26 cellular contexts compared by ENCODE assay signal in the genomic region with DNA sequence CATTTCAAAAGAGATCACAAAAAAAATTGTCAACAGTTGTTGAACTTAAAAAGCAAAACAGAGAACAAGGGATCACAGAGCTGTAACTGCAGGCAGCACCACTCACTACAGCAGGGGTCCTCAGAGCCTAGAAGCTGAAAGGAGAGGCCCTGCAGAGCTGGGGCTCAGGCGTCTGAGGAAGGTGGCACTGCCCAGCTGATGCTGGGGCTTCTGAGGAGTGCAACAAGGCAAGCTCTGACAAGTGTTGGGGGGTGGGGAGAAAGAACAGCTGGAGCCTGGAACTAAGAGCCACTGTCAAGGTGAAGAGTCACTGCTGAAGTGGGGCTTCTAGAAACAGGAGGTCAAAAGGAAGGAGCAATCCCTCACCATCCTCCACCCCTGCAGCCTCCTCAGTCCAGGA. TPM values are rescaled to one million over a fixed set of nuclear protein-coding genes. Genes with fewer than 3 reads are reported as not detected.
DNase-seq lines count a peak whose midpoint lies in the region; ATAC-seq and TF ChIP-seq lines count a peak whose summit lies in the region.
"Had no signal": no experiment of that assay in that cellular context is flagged by ENCODE, and none has a peak within 500 bp of the region (broad histone marks: within the 10 kb centered on the region; RNA-seq: fewer than 3 reads in every experiment).

No MANE protein-coding gene starts in this region.

- no peak overlapping the region for H2BK120ac ChIP-seq in H9 (ENCODE audit: low read depth, low read length, poor library complexity, severe bottlenecking)

- no peaks in the 10 kb centered on the region; the same call in 1 of the 2 replicates for H3K27me3 Mint-ChIP-seq in H9 (ENCODE audit: low read depth)
- H3K27me3 Mint-ChIP-seq: activated naive CD4-positive, alpha-beta T cell treated with anti-CD3 and anti-CD28 coated beads, Interleukin-2, amount 10 ng/mL, durations not matched to agents 7 days and 5 days had no signal

- peak; percentile 40 for DNase-seq in H9
- peak; percentile 4 for DNase-seq in left kidney (ENCODE audit: low read depth, low spot score)
- DNase-seq in left ventricle myocardium superior, result no peak
- no peak for DNase-seq in mesenteric fat pad (ENCODE audit: low spot score)
- no peak for DNase-seq in NCI-H748 treated with DMSO at 0.1 percent for 48 hours (lab: John Stamatoyannopoulos, UW)
- DNase-seq: activated naive CD4-positive, alpha-beta T cell treated with anti-CD3 and anti-CD28 coated beads, Interleukin-2, amount 10 ng/mL, durations not matched to agents 7 days and 5 days; activated T-cell treated with anti-CD3 and anti-CD28 coated beads, Interleukin-2, amount 50 U/mL, for 48 hours; cerebellar nuclear complex; effector CD4-positive, alpha-beta T cell; GF-D8; Karpas-422; NCI-H1105; NCI-H2171 treated with DMSO at 0.1 percent for 48 hours; nephron progenitor cell; stimulated activated CD4-positive, alpha-beta T cell treated with anti-CD3 and anti-CD28 coated beads, Interleukin-2, amount 100 ng/mL, for 24 hours; stimulated activated naive CD4-positive, alpha-beta T cell; trophoblast cell had no signal

- no peak overlapping the region for H3T11ph ChIP-seq in H9 (ENCODE audit: low read length)

- ATAC-seq in left ventricle myocardium superior (no peak), GM21529 (IDR thresholded peaks at IDR 0.05; ENCODE audit: unreplicated experiment) (no peak)
- ATAC-seq: left lobe of liver, Panc1 had no signal

- H3K9me3 Mint-ChIP-seq in H9, result peaks cover 8 to 9% of the 10 kb centered on the region in 2 experiments
- H3K9me3 Mint-ChIP-seq: activated naive CD4-positive, alpha-beta T cell treated with anti-CD3 and anti-CD28 coated beads, Interleukin-2, amount 10 ng/mL, durations not matched to agents 7 days and 5 days; T-helper 2 cell treated with Interferon-gamma antibody and Interleukin-4, amounts not matched to agents 5 μg/mL and 100 μg/mL, for 36 hours had no signal

- H3K9me3 ChIP-seq in BLaER1 (no peaks in the 10 kb centered on the region), H9 (ENCODE audit: control insufficient read depth, low read depth, low read length) (no peaks in the 10 kb centered on the region)
- H3K9me3 ChIP-seq: esophagus muscularis mucosa, prostate gland had no signal

- H3K23ac ChIP-seq in H9 (ENCODE audit: insufficient read length, low read depth, low read length), result no peak overlapping the region

- peak overlapping the region; percentile 15; the same call in 1 of the 2 replicates for H3K4me2 ChIP-seq in BLaER1
- H3K4me2 ChIP-seq in H9 (ENCODE audit: insufficient read depth, insufficient read length, low read length), result no peak overlapping the region

- H2BK15ac ChIP-seq in H9 (ENCODE audit: low read depth, low read length), result no peak overlapping the region

- no peaks in the 10 kb centered on the region for H3K36me3 ChIP-seq in BLaER1
- H3K36me3 ChIP-seq: esophagus muscularis mucosa, prostate gland had no signal

- no peak overlapping the region for H2AFZ ChIP-seq in H9 (ENCODE audit: low read length)

- no peak overlapping the region for H4K5ac ChIP-seq in H9 (ENCODE audit: insufficient read length, low read depth, low read length)

- H3K27ac Mint-ChIP-seq in H9, result peak overlapping the region in 1 of 3 experiments; percentile 84; a peak in 3 of 7 replicates
- H3K27ac Mint-ChIP-seq: activated naive CD4-positive, alpha-beta T cell treated with anti-CD3 and anti-CD28 coated beads, Interleukin-2, amount 10 ng/mL, durations not matched to agents 7 days and 5 days; nephron progenitor cell; T-helper 2 cell treated with Interferon-gamma antibody and Interleukin-4, amounts not matched to agents 5 μg/mL and 100 μg/mL, for 36 hours had no signal

- TF ChIP-seq CTCF in H9 (conservative IDR thresholded peaks at IDR 0.05), result no peak

- H3K27me3 ChIP-seq in BLaER1, result no peaks in the 10 kb centered on the region
- no peaks in the 10 kb centered on the region for H3K27me3 ChIP-seq in H9 (ENCODE audit: insufficient read depth, low read length)
- H3K27me3 ChIP-seq: esophagus muscularis mucosa had no signal

- H3K9ac ChIP-seq in BLaER1, result no peak overlapping the region
- H3K9ac ChIP-seq in H9 (ENCODE audit: extremely low read depth, insufficient read length, low read length), result no peak overlapping the region

- H2BK5ac ChIP-seq in H9 (ENCODE audit: insufficient read length, low read length), result no peak overlapping the region

- no peak overlapping the region for H3K4me3 Mint-ChIP-seq in H9
- H3K4me3 Mint-ChIP-seq: activated naive CD4-positive, alpha-beta T cell treated with anti-CD3 and anti-CD28 coated beads, Interleukin-2, amount 10 ng/mL, durations not matched to agents 7 days and 5 days; nephron progenitor cell; T-helper 2 cell treated with Interferon-gamma antibody and Interleukin-4, amounts not matched to agents 5 μg/mL and 100 μg/mL, for 36 hours had no signal

- H4K20me1 ChIP-seq in BLaER1 (no peaks in the 10 kb centered on the region), H9 (ENCODE audit: control insufficient read depth, insufficient read depth, insufficient read length) (no peaks in the 10 kb centered on the region)

- no peaks in the 10 kb centered on the region for H3K79me2 ChIP-seq in H9 (ENCODE audit: insufficient read depth, low read length)

- intact Hi-C loops in left ventricle myocardium superior (cut with micrococcal nuclease), result no loop called here

- no peak overlapping the region for H3K4ac ChIP-seq in H9 (ENCODE audit: low read depth, low read length)

- H3K14ac ChIP-seq in H9 (ENCODE audit: insufficient read depth, low read length), result no peak overlapping the region

- peaks cover 17 to 25% of the 10 kb centered on the region in 2 experiments for H3K4me1 Mint-ChIP-seq in H9
- H3K4me1 Mint-ChIP-seq: activated naive CD4-positive, alpha-beta T cell treated with anti-CD3 and anti-CD28 coated beads, Interleukin-2, amount 10 ng/mL, durations not matched to agents 7 days and 5 days had no signal

- H2BK20ac ChIP-seq in H9 (ENCODE audit: low read depth, low read length, poor library complexity, severe bottlenecking), result no peak overlapping the region

- H3K18ac ChIP-seq in H9 (ENCODE audit: insufficient read length, low read depth, low read length), result no peak overlapping the region

- no peak overlapping the region for H4K91ac ChIP-seq in H9 (ENCODE audit: insufficient read length, low read depth, low read length)

- H3K79me1 ChIP-seq in H9 (ENCODE audit: insufficient read depth, low read depth, low read length, poor library complexity, severe bottlenecking), result no peaks in the 10 kb centered on the region

- no peak overlapping the region for H2AK5ac ChIP-seq in H9 (ENCODE audit: insufficient read length, low read length)

- WGBS in H9 (ENCODE audit: extremely low coverage, insufficient read length, low lambda C conversion rate), result no CpG with 5 or more reads among the region's 1 CpG

- H3K27ac ChIP-seq in BLaER1 (no peak overlapping the region), H9 (ENCODE audit: insufficient read length, low read depth, low read length) (no peak overlapping the region), angular gyrus (ENCODE audit: low read depth, low read length) (peak overlapping the region; percentile 17)
- H3K27ac ChIP-seq: esophagus muscularis mucosa, SK-N-MC had no signal

- H3K4me1 ChIP-seq in BLaER1, result peaks cover 8% of the 10 kb centered on the region; the same call in 1 of the 2 replicates
- H3K4me1 ChIP-seq in H9 (ENCODE audit: insufficient read depth, low read length), result no peaks in the 10 kb centered on the region; the same call in 1 of the 2 replicates
- H3K4me1 ChIP-seq: prostate gland had no signal

- H3K23me2 ChIP-seq in H9 (ENCODE audit: insufficient read length, low read depth, low read length, poor library complexity, severe bottlenecking), result no peaks in the 10 kb centered on the region

- no peak overlapping the region for H4K8ac ChIP-seq in H9 (replicated peaks; ENCODE audit: insufficient read length, low read depth, low read length)

- H3K36me3 Mint-ChIP-seq in H9 (ENCODE audit: insufficient read depth in 1 of 3, low read depth in 3 of 3), result peaks cover 3 to 17% (median 3%) of the 10 kb centered on the region in 3 experiments; a peak in 5 of 7 replicates
- H3K36me3 Mint-ChIP-seq: activated naive CD4-positive, alpha-beta T cell treated with anti-CD3 and anti-CD28 coated beads, Interleukin-2, amount 10 ng/mL, durations not matched to agents 7 days and 5 days had no signal

- no peak overlapping the region for H2BK12ac ChIP-seq in H9 (ENCODE audit: insufficient read length, low read depth, low read length)

- H3K56ac ChIP-seq in H9 (ENCODE audit: insufficient read length, low read depth, low read length), result no peak overlapping the region

- H3K4me3 ChIP-seq in BLaER1, result no peak overlapping the region
- H3K4me3 ChIP-seq: esophagus muscularis mucosa, prostate gland, SK-N-MC had no signal

RNA-seq across cellular contexts. Expression of a gene that starts 46.2 kb away (rescaled TPM):
- total RNA-seq in H9 (2021), result 0.81 and 2.0 TPM in 2 replicates
- total RNA-seq in left ventricle myocardium superior, result 2.0 TPM
- total RNA-seq in mesenteric fat pad, result 4.4 TPM

Comparison
In these comparisons a context has a peak if more than half of its experiments do, and no peak if none do; other contexts are left out.
1. DNase-seq: peak in H9 (single experiment) and left kidney (single experiment); none in left ventricle myocardium superior (single experiment), mesenteric fat pad (single experiment) and NCI-H748 treated with DMSO at 0.1 percent for 48 hours (single experiment).